ENCODE assay signal across 8 cellular contexts in genomic region chr2:61017003-61017555, GRCh38. TPM values are rescaled to one million over a fixed set of nuclear protein-coding genes. Genes with fewer than 3 reads are reported as not detected.
DNase-seq lines count a peak whose midpoint lies in the region; ATAC-seq and TF ChIP-seq lines count a peak whose summit lies in the region.

No MANE protein-coding gene starts in this region.

- H3K9me3 ChIP-seq in MM.1S (replicated peaks; ENCODE audit: insufficient read depth, low read length) (no peaks in the 10 kb centered on the region), thoracic aorta (no peaks in the 10 kb centered on the region)

- peaks cover 22% of the 10 kb centered on the region for H3F3A ChIP-seq in MM.1S (ENCODE audit: insufficient read depth, low read length)

- in situ Hi-C loops in SK-MEL-5 (cut with HindIII; ENCODE audit: low pct_unique_long_range_greater_than_20kb, low sequenced_read_pairs) = no loop called here

- ATAC-seq in omental fat pad (ENCODE audit: low FRiP score) (peak; percentile 87), thoracic aorta (ENCODE audit: insufficient number of reproducible peaks, low FRiP score, low read depth) (peak; percentile 75)

- H3K4me3 ChIP-seq in MM.1S (ENCODE audit: low read length) (peak overlapping the region; percentile 82), thoracic aorta (peak overlapping the region; percentile 86)

- H3K27ac ChIP-seq in MM.1S (ENCODE audit: low read length) (peak overlapping the region; percentile 86), thoracic aorta (peak overlapping the region; percentile 79 to 84)

- no peaks in the 10 kb centered on the region for H4K20me1 ChIP-seq in MM.1S (ENCODE audit: insufficient read depth, low read length)

- no peaks in the 10 kb centered on the region for H3K9me2 ChIP-seq in MM.1S (replicated peaks; ENCODE audit: insufficient read depth, low read length)

- H3K4me1 Mint-ChIP-seq in activated naive CD4-positive, alpha-beta T cell treated with anti-CD3 and anti-CD28 coated beads, Interleukin-2, amount 10 ng/mL, durations not matched to agents 7 days and 5 days = peaks cover 50% of the 10 kb centered on the region

- H3K4me2 ChIP-seq in MM.1S (ENCODE audit: low read depth, low read length) = peak overlapping the region; percentile 79

- H3K27me3 Mint-ChIP-seq in activated naive CD4-positive, alpha-beta T cell treated with anti-CD3 and anti-CD28 coated beads, Interleukin-2, amount 10 ng/mL, durations not matched to agents 7 days and 5 days = no peaks in the 10 kb centered on the region

- H3K27me3 ChIP-seq in MM.1S (replicated peaks; ENCODE audit: insufficient read depth, low read length) = no peaks in the 10 kb centered on the region
- no peaks in the 10 kb centered on the region for H3K27me3 ChIP-seq in thoracic aorta (replicated peaks; ENCODE audit: insufficient read depth)

- TF ChIP-seq CTCF in MM.1S (IDR thresholded peaks at IDR 0.05; ENCODE audit: low read length) = no peak
- TF ChIP-seq CTCF in omental fat pad (IDR thresholded peaks at IDR 0.05) = no peak
- TF ChIP-seq CTCF in thoracic aorta (IDR thresholded peaks at IDR 0.05) = no peak

- H3K36me3 ChIP-seq in MM.1S (replicated peaks; ENCODE audit: insufficient read depth, low read length) (no peaks in the 10 kb centered on the region), thoracic aorta (peaks cover 9% of the 10 kb centered on the region)

- H3K9me3 Mint-ChIP-seq in activated naive CD4-positive, alpha-beta T cell treated with anti-CD3 and anti-CD28 coated beads, Interleukin-2, amount 10 ng/mL, durations not matched to agents 7 days and 5 days = peaks cover 2% of the 10 kb centered on the region

- DNase-seq in GF-D8 (lab: John Stamatoyannopoulos, UW) = peak; percentile 79
- peak; percentile 74 for DNase-seq in HCEC 1CT
- DNase-seq in MM.1S = peak; percentile 75
- peak; percentile 86 for DNase-seq in SK-MEL-5 (ENCODE audit: low read depth, low spot score)
- peak; percentile 81 for DNase-seq in activated naive CD4-positive, alpha-beta T cell treated with anti-CD3 and anti-CD28 coated beads, Interleukin-2, amount 10 ng/mL, durations not matched to agents 7 days and 5 days
- DNase-seq in glomerular visceral epithelial cell (ENCODE audit: extremely low spot score) = peak; percentile 69
- DNase-seq in omental fat pad (ENCODE audit: low spot score) = peak; percentile 42
- DNase-seq in thoracic aorta (ENCODE audit: low spot score) = peak; percentile 14

- H3K79me2 ChIP-seq in MM.1S (ENCODE audit: low read length) = peaks cover 41% of the 10 kb centered on the region

- H3K4me3 Mint-ChIP-seq in activated naive CD4-positive, alpha-beta T cell treated with anti-CD3 and anti-CD28 coated beads, Interleukin-2, amount 10 ng/mL, durations not matched to agents 7 days and 5 days = peak overlapping the region; percentile 91

- H3K27ac Mint-ChIP-seq in activated naive CD4-positive, alpha-beta T cell treated with anti-CD3 and anti-CD28 coated beads, Interleukin-2, amount 10 ng/mL, durations not matched to agents 7 days and 5 days = peak overlapping the region; percentile 94

- peaks cover 15% of the 10 kb centered on the region for H3K36me3 Mint-ChIP-seq in activated naive CD4-positive, alpha-beta T cell treated with anti-CD3 and anti-CD28 coated beads, Interleukin-2, amount 10 ng/mL, durations not matched to agents 7 days and 5 days

- CTCF ChIA-PET in activated naive CD4-positive, alpha-beta T cell treated with anti-CD3 and anti-CD28 coated beads, Interleukin-2, amount 10 ng/mL, durations not matched to agents 7 days and 5 days (lab: Charles Lee) = interaction anchor here (1.9 kb wide), 1 partner anchor 19 kb away, joined by 4 read pairs; no protein-coding TSS in a partner anchor

- H3K9ac ChIP-seq in MM.1S (ENCODE audit: low read length) = peak overlapping the region; percentile 82

- peak overlapping the region; percentile 92 for H2AFZ ChIP-seq in MM.1S (ENCODE audit: low read length)

- peaks cover 19% of the 10 kb centered on the region for H3K4me1 ChIP-seq in MM.1S (ENCODE audit: low read length)
- peaks cover 23 to 33% of the 10 kb centered on the region in 2 donors for H3K4me1 ChIP-seq in thoracic aorta (ENCODE audit: control insufficient read depth in 1 of 2, low read depth in 2 of 2)

RNA-seq across cellular contexts. Expression of gene PEX13, which starts 0.4 kb away (rescaled TPM):
- 30.2 and 30.7 TPM in 2 replicates for total RNA-seq in SK-MEL-5 (2014; rRNA removed; shearing (Covaris generic))
- polyA plus RNA-seq in SK-MEL-5 (2015; cell fraction: cytosol; rRNA removed) = 16.9 and 28.6 TPM in 2 replicates
- polyA plus RNA-seq in SK-MEL-5 (2015; cell fraction: nucleus; rRNA removed) = 12.2 and 19.0 TPM in 2 replicates
- total RNA-seq in omental fat pad = 10 to 100 TPM; 13.6 to 30.1 (median 23.2) TPM
- total RNA-seq in thoracic aorta = 10 to 100 TPM; 47.8 to 60.1 TPM

RNA-seq across cellular contexts. Expression of gene PUS10, which starts 1.0 kb away (rescaled TPM):
- 5.2 and 6.7 TPM in 2 replicates for total RNA-seq in SK-MEL-5 (2014; rRNA removed; shearing (Covaris generic))
- 3.1 and 5.7 TPM in 2 replicates for polyA plus RNA-seq in SK-MEL-5 (2015; cell fraction: cytosol; rRNA removed)
- 8.3 and 11.1 TPM in 2 replicates for polyA plus RNA-seq in SK-MEL-5 (2015; cell fraction: nucleus; rRNA removed)
- total RNA-seq in omental fat pad (1 to 10 TPM; 2.9 to 6.1 (median 4.7) TPM), thoracic aorta (1 to 10 TPM; 2.6 to 3.0 TPM)

RNA-seq across cellular contexts. Expression of gene SANBR, which starts 48.6 kb away (rescaled TPM):
- total RNA-seq in SK-MEL-5 (2014; rRNA removed; shearing (Covaris generic)) = 6.8 and 9.4 TPM in 2 replicates
- 4.8 and 6.2 TPM in 2 replicates for polyA plus RNA-seq in SK-MEL-5 (2015; cell fraction: cytosol; rRNA removed)
- 12.1 and 32.4 TPM in 2 replicates for polyA plus RNA-seq in SK-MEL-5 (2015; cell fraction: nucleus; rRNA removed)
- 10 to 100 TPM in 1 of 4 donors, 1 to 10 TPM in 3; 2.6 to 15.0 (median 6.4) TPM for total RNA-seq in omental fat pad
- 10 to 100 TPM in 1 of 2 donors, 1 to 10 TPM in 1; 5.1 to 14.2 TPM for total RNA-seq in thoracic aorta

Comparison
In these comparisons a context has a peak if more than half of its experiments do, and no peak if none do; other contexts are left out.
1. Peak in every context shown above with its lines: DNase-seq, ATAC-seq, H3K4me3 ChIP-seq and H3K27ac ChIP-seq.
2. DNase-seq: peak in every context shown above with its lines; median percentile 86 in SK-MEL-5; 81 in activated naive CD4-positive, alpha-beta T cell treated with anti-CD3 and anti-CD28 coated beads, Interleukin-2, amount 10 ng/mL, durations not matched to agents 7 days and 5 days; 79 in GF-D8; 75 in MM.1S; 74 in HCEC 1CT; 69 in glomerular visceral epithelial cell; 42 in omental fat pad; 14 in thoracic aorta.